8 cellular contexts compared by ENCODE assay signal in the genomic region with DNA sequence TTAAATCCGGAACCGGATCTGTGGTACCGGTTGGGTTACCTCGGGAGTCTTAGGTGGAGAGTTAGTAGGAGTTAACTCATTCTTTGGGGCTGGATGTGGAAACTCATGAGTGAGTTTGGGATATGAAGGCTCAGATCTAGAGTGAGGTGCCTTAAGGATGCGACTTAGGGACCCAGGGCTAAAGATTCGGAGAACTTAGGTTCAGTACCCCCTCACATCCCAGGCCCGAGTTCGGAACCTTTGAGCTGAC. TPM values are rescaled to one million over a fixed set of nuclear protein-coding genes. Genes with fewer than 3 reads are reported as not detected.
DNase-seq lines count a peak whose midpoint lies in the region; ATAC-seq, FAIRE-seq and TF ChIP-seq lines count a peak whose summit lies in the region.

No MANE protein-coding gene starts in this region.

- TF ChIP-seq CTCF in Calu3 (IDR thresholded peaks at IDR 0.05; ENCODE audit: unreplicated experiment) (no peak), Peyer's patch (IDR thresholded peaks at IDR 0.05) (no peak), pancreas (IDR thresholded peaks at IDR 0.05) (no peak)

- FAIRE-seq in pancreas (lab: Jason Lieb, UNC) = no peak
- no peak for FAIRE-seq in RCC 7860 (lab: Jason Lieb, UNC)

- peak overlapping the region; percentile 49 to 79 (median 56) for H3K4me3 ChIP-seq in Peyer's patch
- peak overlapping the region; percentile 35 to 61 (median 43) for H3K4me3 ChIP-seq in pancreas

- H3K36me3 ChIP-seq in Peyer's patch = no peaks in the 10 kb centered on the region
- H3K36me3 ChIP-seq in pancreas = no peaks in the 10 kb centered on the region

- DNase-seq in Calu3 (no peak), Peyer's patch (no peak), pancreas (no peak), medulla oblongata (ENCODE audit: extremely low spot score) (no peak), EL (no peak), RCC 7860 (ENCODE audit: low spot score) (no peak), kidney tubule cell (ENCODE audit: low spot score) (no peak)

- BruUV-seq in Calu3 (replicated peaks; lab: Mats Ljungman, UMichigan) = TSS peak; percentile 91

- H3K27me3 ChIP-seq in Peyer's patch (no peaks in the 10 kb centered on the region), pancreas (no peaks in the 10 kb centered on the region)

- no peaks in the 10 kb centered on the region for H3K27me3 Mint-ChIP-seq in Calu3 (ENCODE audit: unreplicated experiment)

- H3K27ac Mint-ChIP-seq in Calu3 (ENCODE audit: unreplicated experiment) = peak overlapping the region; percentile 92

- H3K4me1 Mint-ChIP-seq in Calu3 (ENCODE audit: low read depth, unreplicated experiment) = peaks cover 42% of the 10 kb centered on the region

- H3K9me3 Mint-ChIP-seq in Calu3 (ENCODE audit: low read depth, unreplicated experiment) = no peaks in the 10 kb centered on the region

- CTCF ChIA-PET in Calu3 (lab: Charles Lee) = interaction anchor here (1.1 to 1.5 kb wide), 3 partner anchors 28 to 87 kb away, joined by 6 to 10 read pairs (median 8); a partner anchor contains a TSS

- H3K27ac ChIP-seq in Peyer's patch = peak overlapping the region; percentile 82 to 97 (median 93)
- H3K27ac ChIP-seq in pancreas = peak overlapping the region; percentile 72 to 92 (median 82)

- H3K36me3 Mint-ChIP-seq in Calu3 (ENCODE audit: insufficient read depth, unreplicated experiment) = peaks cover 63% of the 10 kb centered on the region

- intact Hi-C loops in Calu3 (cut with micrococcal nuclease; ENCODE audit: unreplicated experiment) = loop anchor here (5.0 kb wide), 2 partner anchors 33 to 47 kb away; a partner anchor contains a TSS
- intact Hi-C loops in pancreas (cut with DNase I) = no loop called here

- no peaks in the 10 kb centered on the region for H3K9me3 ChIP-seq in Peyer's patch
- no peaks in the 10 kb centered on the region for H3K9me3 ChIP-seq in pancreas

- peak; percentile 57 for ATAC-seq in esophagus mucosa
- no peak for ATAC-seq in pancreas

- peaks cover 0 to 37% (median 23%) of the 10 kb centered on the region in 4 donors for H3K4me1 ChIP-seq in Peyer's patch
- peaks cover 0 to 28% (median 7%) of the 10 kb centered on the region in 3 donors for H3K4me1 ChIP-seq in pancreas

- 0 to 3% methylated on average over 8 of the region's 8 CpGs for WGBS in pancreas, 2 donors

- TF ChIP-seq POLR2A in Peyer's patch (IDR thresholded peaks at IDR 0.05) = no peak

- peak overlapping the region; percentile 84 for H3K4me3 Mint-ChIP-seq in Calu3 (ENCODE audit: low read depth, unreplicated experiment)

RNA-seq across cellular contexts. Expression of a gene that starts 0.3 kb away (rescaled TPM):
- total RNA-seq in Calu3 (2022) (17.8 and 20.2 TPM in 2 replicates), Peyer's patch (10 to 100 TPM in 3 of 4 donors, 1 to 10 TPM in 1; 7.4 to 33.0 (median 21.6) TPM), esophagus mucosa (5.4 TPM), pancreas (1 to 10 TPM; 3.2 to 6.3 (median 4.2) TPM)
- 10 to 100 TPM in 1 of 2 donors, 1 to 10 TPM in 1; 6.1 to 10.1 TPM for polyA plus RNA-seq in pancreas

RNA-seq across cellular contexts. Expression of a gene that starts 1.0 kb away (rescaled TPM):
- 95.4 and 102 TPM in 2 replicates for total RNA-seq in Calu3 (2022)
- total RNA-seq in Peyer's patch = 100 to 1,000 TPM in 1 of 4 donors, 10 to 100 TPM in 3; 44.5 to 104 (median 72.1) TPM
- total RNA-seq in esophagus mucosa = 69.8 TPM
- 10 to 100 TPM; 18.9 to 33.0 (median 23.7) TPM for total RNA-seq in pancreas
- 10 to 100 TPM; 28.0 to 32.0 TPM for polyA plus RNA-seq in pancreas

RNA-seq across cellular contexts. Expression of a gene that starts 25.4 kb away (rescaled TPM):
- 30.2 and 49.3 TPM in 2 replicates for total RNA-seq in Calu3 (2022)
- total RNA-seq in Peyer's patch = 1 to 10 TPM in 1 of 4 donors, not detected in 3; 4.0 TPM
- 7.5 TPM for total RNA-seq in esophagus mucosa
- 1 to 10 TPM in 1 of 6 donors, under 1 TPM in 1, not detected in 4; 0.79 to 1.9 TPM for total RNA-seq in pancreas
- polyA plus RNA-seq in pancreas = 1 to 10 TPM in 1 of 2 donors, under 1 TPM in 1; 0.94 to 2.2 TPM

RNA-seq across cellular contexts. Expression of a gene that starts 28.1 kb away (rescaled TPM):
- 21.0 and 22.7 TPM in 2 replicates for total RNA-seq in Calu3 (2022)
- total RNA-seq in Peyer's patch = 10 to 100 TPM; 14.9 to 71.2 (median 51.3) TPM
- 17.8 TPM for total RNA-seq in esophagus mucosa
- 10 to 100 TPM in 2 of 6 donors, 1 to 10 TPM in 4; 5.0 to 18.9 (median 9.1) TPM for total RNA-seq in pancreas
- polyA plus RNA-seq in pancreas = 10 to 100 TPM; 34.3 to 45.8 TPM

RNA-seq across cellular contexts. Expression of a gene that starts 33.0 kb away (rescaled TPM):
- total RNA-seq in Calu3 (2022) (25.3 and 32.0 TPM in 2 replicates), Peyer's patch (10 to 100 TPM; 34.5 to 43.9 (median 38.9) TPM), esophagus mucosa (59.5 TPM), pancreas (10 to 100 TPM in 3 of 6 donors, 1 to 10 TPM in 3; 6.9 to 12.6 (median 9.2) TPM)
- 10 to 100 TPM; 14.5 to 20.4 TPM for polyA plus RNA-seq in pancreas
